ENCODE assay signal across 23 cellular contexts in the genomic region with DNA sequence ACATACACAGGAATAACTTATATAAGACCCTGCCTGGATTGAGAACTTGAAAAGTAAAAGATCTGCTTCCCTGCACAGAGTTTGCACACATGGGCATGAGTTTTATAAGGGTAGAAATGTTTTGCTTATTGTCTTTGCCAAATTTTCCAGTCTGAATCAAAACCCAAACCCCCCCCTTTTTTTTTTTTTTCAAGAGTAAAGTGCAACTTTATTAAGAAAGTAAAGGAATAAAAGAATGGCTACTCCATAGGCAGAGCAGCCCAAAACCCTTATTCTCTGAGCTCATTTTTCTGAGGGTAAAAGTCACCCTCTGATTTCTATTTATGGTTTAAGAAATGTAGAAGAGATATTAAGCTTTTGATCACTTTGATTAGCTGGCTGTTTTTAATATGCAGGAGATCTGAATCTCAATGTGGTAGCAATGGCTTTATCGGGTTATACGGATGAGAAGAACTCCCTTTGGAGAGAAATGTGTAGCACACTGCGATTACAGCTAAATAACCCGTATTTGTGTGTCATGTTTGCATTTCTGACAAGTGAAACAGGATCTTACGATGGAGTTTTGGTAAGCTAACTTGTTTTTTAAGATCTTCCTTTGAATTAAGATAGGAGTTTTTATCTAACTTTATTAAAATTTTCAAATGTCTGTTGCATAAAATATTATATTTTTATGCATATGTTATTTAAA. TPM values are rescaled to one million over a fixed set of nuclear protein-coding genes. Genes with fewer than 3 reads are reported as not detected.
A peak's percentile ranks its signal among the peaks of the same experiment; 100 is the strongest.
DNase-seq lines count a peak whose midpoint lies in the region; ATAC-seq, FAIRE-seq and TF ChIP-seq lines count a peak whose summit lies in the region.
"Had no signal": no experiment of that assay in that cellular context is flagged by ENCODE, and none has a peak within 500 bp of the region (broad histone marks: within the 10 kb centered on the region; RNA-seq: fewer than 3 reads in every experiment).

No MANE protein-coding gene starts in this region.

- ATAC-seq in GM12878, result no peak
- ATAC-seq: HepG2, PC-3 had no signal

- TF ChIP-seq POLR2A in GM12878 (IDR thresholded peaks at IDR 0.05; ENCODE audit: low read depth, low read length) (no peak), thyroid gland (IDR thresholded peaks at IDR 0.05) (no peak)

- TF ChIP-seq RAD21 in GM12878 (IDR thresholded peaks at IDR 0.05; ENCODE audit: insufficient read depth, low read depth, low read length), result no peak

- in situ Hi-C loops in GM12878 (cut with MboI), result loop anchor here (25.0 kb wide), 1 partner anchor 627 kb away; no protein-coding TSS in a partner anchor

- WGBS in GM12878 (ENCODE audit: insufficient coverage, insufficient replicate concordance, low lambda C conversion rate, missing lambda C conversion rate), result 98% methylated on average over 5 of the region's 5 CpGs
- WGBS in thyroid gland, 2 donors, result 95 to 97% methylated on average over 5 of the region's 5 CpGs

- SMC1A ChIA-PET in GM12878 (lab: Charles Lee; ENCODE audit: uncharacterized antibody, unreplicated experiment), result interaction anchor here (0.7 to 2.5 kb wide), 10 partner anchors 9 to 1478 kb away, joined by 3 to 14 read pairs (median 4); a partner anchor contains a TSS

- no peaks in the 10 kb centered on the region for H4K20me1 ChIP-seq in GM12878 (ENCODE audit: control insufficient read depth, insufficient read depth)

- no peak for FAIRE-seq in GM12878 (lab: Jason Lieb, UNC)
- FAIRE-seq: HepG2 had no signal

- H3K4me3 ChIP-seq in GM12878 (no peak overlapping the region), thyroid gland (replicated peaks in 1 of 3) (no peak overlapping the region)
- H3K4me3 ChIP-seq: MG63, SJSA1 had no signal

- no peak overlapping the region for H2AFZ ChIP-seq in GM12878 (ENCODE audit: control insufficient read depth, low read depth, low read length)

- peaks cover 0 to 14% of the 10 kb centered on the region in 2 experiments; a peak in 3 of 4 replicates for H3K36me3 ChIP-seq in GM12878 (ENCODE audit: control insufficient read depth in 2 of 2, insufficient read depth in 2 of 2, low read length in 1 of 2)
- H3K36me3 ChIP-seq in thyroid gland, result no peaks in the 10 kb centered on the region

- H3K27ac ChIP-seq in GM12878 (ENCODE audit: control insufficient read depth, insufficient read depth), result no peak overlapping the region
- no peak overlapping the region for H3K27ac ChIP-seq in thyroid gland
- H3K27ac ChIP-seq: SJSA1 had no signal

- RAD21 ChIA-PET in GM12878 (lab: Charles Lee; ENCODE audit: unreplicated experiment), result interaction anchor here (1.1 to 1.9 kb wide), 4 partner anchors 9 to 629 kb away, joined by 4 to 6 read pairs (median 5); no protein-coding TSS in a partner anchor

- BruUV-seq in GM12878 (replicated peaks; lab: Mats Ljungman, UMichigan), result no TSS peak

- H3K9ac ChIP-seq in GM12878 (ENCODE audit: control insufficient read depth, insufficient read depth, low read length), result no peak overlapping the region

- H3K4me1 ChIP-seq in GM12878 (ENCODE audit: control insufficient read depth, insufficient read depth, low read length) (no peaks in the 10 kb centered on the region), thyroid gland (no peaks in the 10 kb centered on the region)
- H3K4me1 ChIP-seq: SJSA1 had no signal

- H3K27me3 ChIP-seq in GM12878 (replicated peaks in 1 of 2; ENCODE audit: control insufficient read depth in 2 of 2, insufficient read depth in 2 of 2, low read length in 1 of 2), result no peaks in the 10 kb centered on the region
- H3K27me3 ChIP-seq in thyroid gland, result no peaks in the 10 kb centered on the region
- H3K27me3 ChIP-seq: MG63, SJSA1 had no signal

- TF ChIP-seq EP300 in GM12878 (IDR thresholded peaks at IDR 0.05; ENCODE audit: borderline replicate concordance in 1 of 2, control insufficient read depth in 1 of 2, low read depth in 2 of 2, low read length in 2 of 2), result no peak

- H3K79me2 ChIP-seq in GM12878 (ENCODE audit: control insufficient read depth, insufficient read depth, low read length), result peaks cover 8% of the 10 kb centered on the region

- H3K9me3 ChIP-seq in GM12878 (replicated peaks; ENCODE audit: control insufficient read depth, insufficient read depth, low read length), result no peaks in the 10 kb centered on the region
- H3K9me3 ChIP-seq in thyroid gland, result no peaks in the 10 kb centered on the region
- H3K9me3 ChIP-seq: MG63, SJSA1 had no signal

- H3K4me2 ChIP-seq in GM12878 (ENCODE audit: control insufficient read depth, insufficient read depth), result no peak overlapping the region

- POLR2A ChIA-PET in GM12878 (lab: Charles Lee), result interaction anchor here (0.5 kb wide), 1 partner anchor 31 kb away, joined by 3 read pairs; no protein-coding TSS in a partner anchor

- TF ChIP-seq CTCF in GM12878 (IDR thresholded peaks at IDR 0.05 in 2 of 3, conservative IDR thresholded peaks at IDR 0.05 in 1 of 3; ENCODE audit: control insufficient read depth in 2 of 3, extremely low read depth in 1 of 3, insufficient read depth in 1 of 3, low read depth in 3 of 3, low read length in 3 of 3), result no peak
- no peak for TF ChIP-seq CTCF in thyroid gland (IDR thresholded peaks at IDR 0.05)

- CTCF ChIA-PET in GM12878 (lab: Yijun Ruan, JAX), result interaction anchor here (0.7 to 2.9 kb wide), 5 partner anchors 9 to 387 kb away, joined by 3 to 20 read pairs (median 5); no protein-coding TSS in a partner anchor

- intact Hi-C loops in GM12878 (cut with micrococcal nuclease; ENCODE audit: unreplicated experiment) (no loop called here), thyroid gland (cut with DNase I) (no loop called here)

- peak in 2 of 3 experiments; percentile 27 to 72 for DNase-seq in NCI-H1417 (lab: John Stamatoyannopoulos, UW)
- no peak for DNase-seq in NCI-H1417 treated with DMSO at 0.1 percent for 48 hours (lab: John Stamatoyannopoulos, UW)
- DNase-seq in NCI-H146 treated with DMSO at 0.1 percent for 48 hours (lab: John Stamatoyannopoulos, UW; ENCODE audit: unreplicated experiment), result peak; percentile 76
- no peak for DNase-seq in GM12878 (ENCODE audit: low read depth, low spot score)
- DNase-seq in superior temporal gyrus (ENCODE audit: extremely low spot score), result peak; percentile 7
- DNase-seq in thyroid gland, result no peak
- no peak for DNase-seq in AG08396 (ENCODE audit: low spot score)
- DNase-seq in NCI-H226, result no peak
- DNase-seq: 8988T; ACHN; Calu3; H7; Kasumi-1; MG63; NCI-H1436; NCI-H1930; NCI-H526 treated with DMSO at 0.1 percent for 48 hours; NK-92 treated with Interleukin-12 subunit alpha and Interleukin-12 subunit beta, amount 100 ng/mL, for 24 hours; PC-3; T-helper 1 cell had no signal

RNA-seq across cellular contexts. Expression of a gene that starts 18.7 kb away (rescaled TPM):
- 430 and 456 TPM in 2 replicates for total RNA-seq in GM12878 (2013; cell fraction: nucleolus; rRNA removed)
- total RNA-seq in GM12878 (2014; rRNA removed), result 59.7 and 66.3 TPM in 2 replicates
- total RNA-seq in GM12878 (2014; rRNA removed; fragmentation: Illumina TruSeq; extraction: Trizol), result 57.4 and 60.5 TPM in 2 replicates
- 54.7 and 56.8 TPM in 2 replicates for total RNA-seq in GM12878 (2021)
- 34.6 TPM for polyA plus RNA-seq in GM12878 (2011; ENCODE audit: low read depth)
- polyA plus RNA-seq in GM12878 (2011; rRNA removed), result 94.9 and 153 TPM in 2 replicates
- 40.6 and 45.4 TPM in 2 replicates for polyA plus RNA-seq in GM12878 (2011; cell fraction: cytosol; rRNA removed)
- polyA plus RNA-seq in GM12878 (2011; cell fraction: nucleus; rRNA removed), result 67.2 and 74.7 TPM in 2 replicates
- 31.3 and 46.9 TPM in 2 replicates for polyA plus RNA-seq in GM12878 (2012)
- polyA plus RNA-seq in GM12878 (2014; fragmentation: Illumina TruSeq; extraction: Trizol), result 41.7 and 59.1 TPM in 2 replicates
- polyA plus RNA-seq in GM12878 (2014; fragmentation: Nextera tagmentation; extraction: Ambion mirVana), result 10 to 100 TPM; 13.1 to 18.7 TPM
- 32.6 and 44.7 TPM in 2 replicates for polyA plus RNA-seq in GM12878 (2014; rRNA removed)
- 10 to 100 TPM; 52.5 to 55.8 TPM for polyA plus RNA-seq in GM12878 (2016; fragmentation: Nextera tagmentation; extraction: Ambion mirVana)
- polyA minus RNA-seq in GM12878 (2011; rRNA and poly(A)+ RNA removed), result 121 and 193 TPM in 2 replicates
- 36.8 and 39.8 TPM in 2 replicates for polyA minus RNA-seq in GM12878 (2011; cell fraction: cytosol; rRNA and poly(A)+ RNA removed)
- polyA minus RNA-seq in GM12878 (2011; cell fraction: nucleus; rRNA and poly(A)+ RNA removed), result 174 and 202 TPM in 2 replicates
- 10 to 100 TPM; 37.2 to 48.7 (median 42.6) TPM for total RNA-seq in thyroid gland

RNA-seq across cellular contexts. Expression of a gene that starts 49.7 kb away (rescaled TPM):
- 0.56 and 0.67 TPM in 2 replicates for total RNA-seq in GM12878 (2013; cell fraction: nucleolus; rRNA removed)
- total RNA-seq in GM12878 (2014; rRNA removed) (not detected in 2 replicates), GM12878 (2014; rRNA removed; fragmentation: Illumina TruSeq; extraction: Trizol) (0.05 TPM in 1 of 2 replicates, not detected in the other), GM12878 (2021) (not detected in 2 replicates), thyroid gland (1 to 10 TPM in 2 of 4 donors, under 1 TPM in 2; 0.54 to 1.9 (median 0.97) TPM)
- polyA plus RNA-seq in GM12878 (2011; ENCODE audit: low read depth), result not detected
- polyA plus RNA-seq in GM12878 (2011; rRNA removed) (0.05 and 0.06 TPM in 2 replicates), GM12878 (2014; fragmentation: Illumina TruSeq; extraction: Trizol) (not detected in 2 replicates), GM12878 (2014; fragmentation: Nextera tagmentation; extraction: Ambion mirVana) (not detected), GM12878 (2014; rRNA removed) (0.22 TPM in 1 of 2 replicates, not detected in the other), GM12878 (2016; fragmentation: Nextera tagmentation; extraction: Ambion mirVana) (not detected)
- polyA plus RNA-seq in GM12878 (2011; cell fraction: cytosol; rRNA removed), result 0.03 and 0.05 TPM in 2 replicates
- 0.36 and 0.41 TPM in 2 replicates for polyA plus RNA-seq in GM12878 (2011; cell fraction: nucleus; rRNA removed)
- 0.06 and 0.08 TPM in 2 replicates for polyA plus RNA-seq in GM12878 (2012)
- polyA minus RNA-seq in GM12878 (2011; rRNA and poly(A)+ RNA removed), result 0.15 TPM in 2 replicates
- polyA minus RNA-seq in GM12878 (2011; cell fraction: cytosol; rRNA and poly(A)+ RNA removed), result not detected in 2 replicates
- 0.24 and 0.38 TPM in 2 replicates for polyA minus RNA-seq in GM12878 (2011; cell fraction: nucleus; rRNA and poly(A)+ RNA removed)
- total RNA-seq: HT1080, SJSA1 had no signal

RNA-seq across cellular contexts. Expression of a gene that starts 55.2 kb away (rescaled TPM):
- 25.8 and 26.1 TPM in 2 replicates for total RNA-seq in GM12878 (2013; cell fraction: nucleolus; rRNA removed)
- 8.2 and 9.4 TPM in 2 replicates for total RNA-seq in GM12878 (2014; rRNA removed)
- 7.9 and 8.9 TPM in 2 replicates for total RNA-seq in GM12878 (2014; rRNA removed; fragmentation: Illumina TruSeq; extraction: Trizol)
- total RNA-seq in GM12878 (2021), result 8.4 and 10.0 TPM in 2 replicates
- polyA plus RNA-seq in GM12878 (2011; ENCODE audit: low read depth), result 6.0 TPM
- polyA plus RNA-seq in GM12878 (2011; rRNA removed), result 28.6 and 43.2 TPM in 2 replicates
- 13.1 and 16.0 TPM in 2 replicates for polyA plus RNA-seq in GM12878 (2011; cell fraction: cytosol; rRNA removed)
- polyA plus RNA-seq in GM12878 (2011; cell fraction: nucleus; rRNA removed), result 14.8 and 15.5 TPM in 2 replicates
- polyA plus RNA-seq in GM12878 (2012), result 6.1 and 10.5 TPM in 2 replicates
- polyA plus RNA-seq in GM12878 (2014; fragmentation: Illumina TruSeq; extraction: Trizol), result 9.8 and 13.8 TPM in 2 replicates
- polyA plus RNA-seq in GM12878 (2014; fragmentation: Nextera tagmentation; extraction: Ambion mirVana), result 1 to 10 TPM; 8.7 to 8.8 TPM
- polyA plus RNA-seq in GM12878 (2014; rRNA removed), result 6.0 and 6.7 TPM in 2 replicates
- 10 to 100 TPM; 13.8 to 14.0 TPM for polyA plus RNA-seq in GM12878 (2016; fragmentation: Nextera tagmentation; extraction: Ambion mirVana)
- 17.2 and 20.9 TPM in 2 replicates for polyA minus RNA-seq in GM12878 (2011; rRNA and poly(A)+ RNA removed)
- polyA minus RNA-seq in GM12878 (2011; cell fraction: cytosol; rRNA and poly(A)+ RNA removed), result 5.6 and 5.8 TPM in 2 replicates
- polyA minus RNA-seq in GM12878 (2011; cell fraction: nucleus; rRNA and poly(A)+ RNA removed), result 9.7 and 21.0 TPM in 2 replicates
- total RNA-seq in thyroid gland, result 10 to 100 TPM; 39.4 to 46.4 (median 44.0) TPM

Comparison
In these comparisons a context has a peak if more than half of its experiments do, and no peak if none do; other contexts are left out.
1. DNase-seq: peak in NCI-H1417 (2 of 3), NCI-H146 treated with DMSO at 0.1 percent for 48 hours (single experiment) and superior temporal gyrus (single experiment); none in NCI-H1417 treated with DMSO at 0.1 percent for 48 hours (single experiment), GM12878 (single experiment), thyroid gland (0 of 2), AG08396 (single experiment) and NCI-H226 (single experiment).